1 cellular context compared by ENCODE assay signal in the genomic region with DNA sequence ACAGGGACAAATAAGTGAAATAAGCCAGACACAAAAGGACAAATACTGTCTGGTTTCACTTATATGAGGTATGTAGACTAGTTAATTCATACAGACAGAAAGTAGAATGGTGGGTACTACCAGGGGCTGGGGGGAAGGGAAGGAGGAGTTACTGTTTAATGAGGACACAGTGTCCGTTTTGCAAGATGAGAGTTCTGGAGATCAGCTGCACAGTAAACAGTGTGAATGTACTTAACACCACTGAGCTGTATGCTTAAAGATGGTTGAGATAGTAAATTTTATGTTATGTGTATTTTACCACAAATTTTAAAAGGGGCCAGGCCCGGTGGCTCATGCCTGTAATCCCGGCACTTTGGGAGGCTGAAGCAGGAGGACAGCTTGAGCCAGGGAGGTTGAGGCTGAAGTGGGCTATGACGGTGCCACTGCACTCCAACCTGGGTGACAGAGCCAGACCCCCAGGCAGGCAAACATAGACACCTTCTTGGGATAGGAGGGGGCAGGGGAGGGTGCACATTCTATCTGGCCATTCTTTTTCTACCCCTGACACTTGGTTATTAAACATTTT.
TF ChIP-seq lines count a peak whose summit lies in the region.

No MANE protein-coding gene starts in this region.

TF ChIP-seq in HepG2, 621 proteins besides CTCF, POLR2A, EP300 and RAD21 (continues in another document):
- TF ChIP-seq MED13 (CRISPR knock-in tag; IDR thresholded peaks at IDR 0.05) (no peak), ZNF263 (CRISPR knock-in tag; IDR thresholded peaks at IDR 0.05) (peak; percentile 79), FOXP1 (IDR thresholded peaks at IDR 0.05) (no peak), FOXP1 (CRISPR knock-in tag; IDR thresholded peaks at IDR 0.05) (peak; percentile 44; the same call in 1 of the 2 replicates), MIER3 (CRISPR knock-in tag; IDR thresholded peaks at IDR 0.05; ENCODE audit: borderline replicate concordance) (no peak), NONO (IDR thresholded peaks at IDR 0.05) (no peak), NONO (CRISPR knock-in tag; conservative IDR thresholded peaks at IDR 0.05) (peak; percentile 29; the same call in 1 of the 2 replicates), CREM (IDR thresholded peaks at IDR 0.05) (0 out of 2 replicates have a peak, but pooled peaks have one; percentile 20), CREM (CRISPR knock-in tag; IDR thresholded peaks at IDR 0.05) (no peak), SALL1 (CRISPR knock-in tag; IDR thresholded peaks at IDR 0.05) (peak; percentile 50), TBX2 (CRISPR knock-in tag; IDR thresholded peaks at IDR 0.05; ENCODE audit: borderline replicate concordance) (peak; percentile 63; the same call in 1 of the 2 replicates), CHCHD3 (CRISPR knock-in tag; IDR thresholded peaks at IDR 0.05) (no peak), SOX13 (IDR thresholded peaks at IDR 0.05) (no peak), SOX13 (CRISPR knock-in tag; conservative IDR thresholded peaks at IDR 0.05 in 1 of 2, IDR thresholded peaks at IDR 0.05 in 1 of 2) (peak in 1 of 2 experiments; percentile 11; a peak in 1 of 4 replicates), GATAD2A (CRISPR knock-in tag; IDR thresholded peaks at IDR 0.05) (0 out of 2 replicates have a peak, but pooled peaks have one; percentile 18), MAF1 (CRISPR knock-in tag; IDR thresholded peaks at IDR 0.05; ENCODE audit: borderline replicate concordance) (no peak), MED1 (CRISPR knock-in tag; IDR thresholded peaks at IDR 0.05) (0 out of 2 replicates have a peak, but pooled peaks have one; percentile 25), ZMYM3 (CRISPR knock-in tag; IDR thresholded peaks at IDR 0.05) (0 out of 2 replicates have a peak, but pooled peaks have one; percentile 54), ZBTB7B (CRISPR knock-in tag; IDR thresholded peaks at IDR 0.05) (0 out of 2 replicates have a peak, but pooled peaks have one; percentile 25), GATA4 (IDR thresholded peaks at IDR 0.05; ENCODE audit: borderline replicate concordance, low read depth) (peak; percentile 36; the same call in 1 of the 2 replicates), SAP130 (CRISPR knock-in tag; IDR thresholded peaks at IDR 0.05; ENCODE audit: low read depth) (0 out of 2 replicates have a peak, but pooled peaks have one; percentile 11), PRMT3 (CRISPR knock-in tag; IDR thresholded peaks at IDR 0.05; ENCODE audit: borderline replicate concordance, low read depth) (no peak), NR2C2 (CRISPR knock-in tag; IDR thresholded peaks at IDR 0.05; ENCODE audit: borderline replicate concordance) (no peak), NFE2L1 (CRISPR knock-in tag; IDR thresholded peaks at IDR 0.05; ENCODE audit: borderline replicate concordance) (no peak), ZNF777 (CRISPR knock-in tag; IDR thresholded peaks at IDR 0.05) (no peak), TCF7 (IDR thresholded peaks at IDR 0.05; ENCODE audit: low read depth) (0 out of 2 replicates have a peak, but pooled peaks have one; percentile 16), NR2F6 (IDR thresholded peaks at IDR 0.05) (0 out of 2 replicates have a peak, but pooled peaks have one; percentile 16), NR2F6 (CRISPR knock-in tag; IDR thresholded peaks at IDR 0.05) (no peak), TBX3 (IDR thresholded peaks at IDR 0.05; ENCODE audit: borderline replicate concordance) (peak; percentile 86; the same call in 1 of the 2 replicates), THYN1 (CRISPR knock-in tag; IDR thresholded peaks at IDR 0.05; ENCODE audit: borderline replicate concordance, low read depth) (no peak), ZFY (CRISPR knock-in tag; IDR thresholded peaks at IDR 0.05) (0 out of 2 replicates have a peak, but pooled peaks have one; percentile 21), RARA (CRISPR knock-in tag; IDR thresholded peaks at IDR 0.05) (peak; percentile 29; the same call in 1 of the 2 replicates), LCORL (IDR thresholded peaks at IDR 0.05) (no peak), LCORL (CRISPR knock-in tag; IDR thresholded peaks at IDR 0.05) (0 out of 2 replicates have a peak, but pooled peaks have one; percentile 17), DPF2 (CRISPR knock-in tag; IDR thresholded peaks at IDR 0.05; ENCODE audit: borderline replicate concordance, low read depth) (peak; percentile 22; the same call in 1 of the 2 replicates), CBX5 (CRISPR knock-in tag; IDR thresholded peaks at IDR 0.05; ENCODE audit: borderline replicate concordance) (no peak), FOXC1 (CRISPR knock-in tag; IDR thresholded peaks at IDR 0.05; ENCODE audit: borderline replicate concordance) (no peak), FOXA1 (IDR thresholded peaks at IDR 0.05) (0 out of 2 replicates have a peak, but pooled peaks have one; percentile 13), FOXA1 (CRISPR knock-in tag; IDR thresholded peaks at IDR 0.05) (peak; percentile 76), HNF4A (CRISPR knock-in tag; IDR thresholded peaks at IDR 0.05) (peak; percentile 39; the same call in 1 of the 2 replicates), ISL2 (CRISPR knock-in tag; IDR thresholded peaks at IDR 0.05) (0 out of 2 replicates have a peak, but pooled peaks have one; percentile 39), MIXL1 (CRISPR knock-in tag; IDR thresholded peaks at IDR 0.05) (peak; percentile 65; the same call in 1 of the 2 replicates)
- TF ChIP-seq, protein P1, sequence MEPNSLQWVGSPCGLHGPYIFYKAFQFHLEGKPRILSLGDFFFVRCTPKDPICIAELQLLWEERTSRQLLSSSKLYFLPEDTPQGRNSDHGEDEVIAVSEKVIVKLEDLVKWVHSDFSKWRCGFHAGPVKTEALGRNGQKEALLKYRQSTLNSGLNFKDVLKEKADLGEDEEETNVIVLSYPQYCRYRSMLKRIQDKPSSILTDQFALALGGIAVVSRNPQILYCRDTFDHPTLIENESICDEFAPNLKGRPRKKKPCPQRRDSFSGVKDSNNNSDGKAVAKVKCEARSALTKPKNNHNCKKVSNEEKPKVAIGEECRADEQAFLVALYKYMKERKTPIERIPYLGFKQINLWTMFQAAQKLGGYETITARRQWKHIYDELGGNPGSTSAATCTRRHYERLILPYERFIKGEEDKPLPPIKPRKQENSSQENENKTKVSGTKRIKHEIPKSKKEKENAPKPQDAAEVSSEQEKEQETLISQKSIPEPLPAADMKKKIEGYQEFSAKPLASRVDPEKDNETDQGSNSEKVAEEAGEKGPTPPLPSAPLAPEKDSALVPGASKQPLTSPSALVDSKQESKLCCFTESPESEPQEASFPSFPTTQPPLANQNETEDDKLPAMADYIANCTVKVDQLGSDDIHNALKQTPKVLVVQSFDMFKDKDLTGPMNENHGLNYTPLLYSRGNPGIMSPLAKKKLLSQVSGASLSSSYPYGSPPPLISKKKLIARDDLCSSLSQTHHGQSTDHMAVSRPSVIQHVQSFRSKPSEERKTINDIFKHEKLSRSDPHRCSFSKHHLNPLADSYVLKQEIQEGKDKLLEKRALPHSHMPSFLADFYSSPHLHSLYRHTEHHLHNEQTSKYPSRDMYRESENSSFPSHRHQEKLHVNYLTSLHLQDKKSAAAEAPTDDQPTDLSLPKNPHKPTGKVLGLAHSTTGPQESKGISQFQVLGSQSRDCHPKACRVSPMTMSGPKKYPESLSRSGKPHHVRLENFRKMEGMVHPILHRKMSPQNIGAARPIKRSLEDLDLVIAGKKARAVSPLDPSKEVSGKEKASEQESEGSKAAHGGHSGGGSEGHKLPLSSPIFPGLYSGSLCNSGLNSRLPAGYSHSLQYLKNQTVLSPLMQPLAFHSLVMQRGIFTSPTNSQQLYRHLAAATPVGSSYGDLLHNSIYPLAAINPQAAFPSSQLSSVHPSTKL (CRISPR knock-in tag; IDR thresholded peaks at IDR 0.05) = peak; percentile 25; the same call in 1 of the 2 replicates
- TF ChIP-seq, protein P2, sequence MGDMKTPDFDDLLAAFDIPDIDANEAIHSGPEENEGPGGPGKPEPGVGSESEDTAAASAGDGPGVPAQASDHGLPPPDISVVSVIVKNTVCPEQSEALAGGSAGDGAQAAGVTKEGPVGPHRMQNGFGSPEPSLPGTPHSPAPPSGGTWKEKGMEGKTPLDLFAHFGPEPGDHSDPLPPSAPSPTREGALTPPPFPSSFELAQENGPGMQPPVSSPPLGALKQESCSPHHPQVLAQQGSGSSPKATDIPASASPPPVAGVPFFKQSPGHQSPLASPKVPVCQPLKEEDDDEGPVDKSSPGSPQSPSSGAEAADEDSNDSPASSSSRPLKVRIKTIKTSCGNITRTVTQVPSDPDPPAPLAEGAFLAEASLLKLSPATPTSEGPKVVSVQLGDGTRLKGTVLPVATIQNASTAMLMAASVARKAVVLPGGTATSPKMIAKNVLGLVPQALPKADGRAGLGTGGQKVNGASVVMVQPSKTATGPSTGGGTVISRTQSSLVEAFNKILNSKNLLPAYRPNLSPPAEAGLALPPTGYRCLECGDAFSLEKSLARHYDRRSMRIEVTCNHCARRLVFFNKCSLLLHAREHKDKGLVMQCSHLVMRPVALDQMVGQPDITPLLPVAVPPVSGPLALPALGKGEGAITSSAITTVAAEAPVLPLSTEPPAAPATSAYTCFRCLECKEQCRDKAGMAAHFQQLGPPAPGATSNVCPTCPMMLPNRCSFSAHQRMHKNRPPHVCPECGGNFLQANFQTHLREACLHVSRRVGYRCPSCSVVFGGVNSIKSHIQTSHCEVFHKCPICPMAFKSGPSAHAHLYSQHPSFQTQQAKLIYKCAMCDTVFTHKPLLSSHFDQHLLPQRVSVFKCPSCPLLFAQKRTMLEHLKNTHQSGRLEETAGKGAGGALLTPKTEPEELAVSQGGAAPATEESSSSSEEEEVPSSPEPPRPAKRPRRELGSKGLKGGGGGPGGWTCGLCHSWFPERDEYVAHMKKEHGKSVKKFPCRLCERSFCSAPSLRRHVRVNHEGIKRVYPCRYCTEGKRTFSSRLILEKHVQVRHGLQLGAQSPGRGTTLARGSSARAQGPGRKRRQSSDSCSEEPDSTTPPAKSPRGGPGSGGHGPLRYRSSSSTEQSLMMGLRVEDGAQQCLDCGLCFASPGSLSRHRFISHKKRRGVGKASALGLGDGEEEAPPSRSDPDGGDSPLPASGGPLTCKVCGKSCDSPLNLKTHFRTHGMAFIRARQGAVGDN (CRISPR knock-in tag; IDR thresholded peaks at IDR 0.05) = peak; percentile 24
- TF ChIP-seq, protein P3, sequence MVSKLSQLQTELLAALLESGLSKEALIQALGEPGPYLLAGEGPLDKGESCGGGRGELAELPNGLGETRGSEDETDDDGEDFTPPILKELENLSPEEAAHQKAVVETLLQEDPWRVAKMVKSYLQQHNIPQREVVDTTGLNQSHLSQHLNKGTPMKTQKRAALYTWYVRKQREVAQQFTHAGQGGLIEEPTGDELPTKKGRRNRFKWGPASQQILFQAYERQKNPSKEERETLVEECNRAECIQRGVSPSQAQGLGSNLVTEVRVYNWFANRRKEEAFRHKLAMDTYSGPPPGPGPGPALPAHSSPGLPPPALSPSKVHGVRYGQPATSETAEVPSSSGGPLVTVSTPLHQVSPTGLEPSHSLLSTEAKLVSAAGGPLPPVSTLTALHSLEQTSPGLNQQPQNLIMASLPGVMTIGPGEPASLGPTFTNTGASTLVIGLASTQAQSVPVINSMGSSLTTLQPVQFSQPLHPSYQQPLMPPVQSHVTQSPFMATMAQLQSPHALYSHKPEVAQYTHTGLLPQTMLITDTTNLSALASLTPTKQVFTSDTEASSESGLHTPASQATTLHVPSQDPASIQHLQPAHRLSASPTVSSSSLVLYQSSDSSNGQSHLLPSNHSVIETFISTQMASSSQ (IDR thresholded peaks at IDR 0.05; ENCODE audit: low read depth) = peak; percentile 20; the same call in 1 of the 2 replicates
- TF ChIP-seq, protein P3 (CRISPR knock-in tag; IDR thresholded peaks at IDR 0.05; ENCODE audit: borderline replicate concordance) = no peak; the same call in 1 of the 2 replicates
- TF ChIP-seq, protein P4, sequence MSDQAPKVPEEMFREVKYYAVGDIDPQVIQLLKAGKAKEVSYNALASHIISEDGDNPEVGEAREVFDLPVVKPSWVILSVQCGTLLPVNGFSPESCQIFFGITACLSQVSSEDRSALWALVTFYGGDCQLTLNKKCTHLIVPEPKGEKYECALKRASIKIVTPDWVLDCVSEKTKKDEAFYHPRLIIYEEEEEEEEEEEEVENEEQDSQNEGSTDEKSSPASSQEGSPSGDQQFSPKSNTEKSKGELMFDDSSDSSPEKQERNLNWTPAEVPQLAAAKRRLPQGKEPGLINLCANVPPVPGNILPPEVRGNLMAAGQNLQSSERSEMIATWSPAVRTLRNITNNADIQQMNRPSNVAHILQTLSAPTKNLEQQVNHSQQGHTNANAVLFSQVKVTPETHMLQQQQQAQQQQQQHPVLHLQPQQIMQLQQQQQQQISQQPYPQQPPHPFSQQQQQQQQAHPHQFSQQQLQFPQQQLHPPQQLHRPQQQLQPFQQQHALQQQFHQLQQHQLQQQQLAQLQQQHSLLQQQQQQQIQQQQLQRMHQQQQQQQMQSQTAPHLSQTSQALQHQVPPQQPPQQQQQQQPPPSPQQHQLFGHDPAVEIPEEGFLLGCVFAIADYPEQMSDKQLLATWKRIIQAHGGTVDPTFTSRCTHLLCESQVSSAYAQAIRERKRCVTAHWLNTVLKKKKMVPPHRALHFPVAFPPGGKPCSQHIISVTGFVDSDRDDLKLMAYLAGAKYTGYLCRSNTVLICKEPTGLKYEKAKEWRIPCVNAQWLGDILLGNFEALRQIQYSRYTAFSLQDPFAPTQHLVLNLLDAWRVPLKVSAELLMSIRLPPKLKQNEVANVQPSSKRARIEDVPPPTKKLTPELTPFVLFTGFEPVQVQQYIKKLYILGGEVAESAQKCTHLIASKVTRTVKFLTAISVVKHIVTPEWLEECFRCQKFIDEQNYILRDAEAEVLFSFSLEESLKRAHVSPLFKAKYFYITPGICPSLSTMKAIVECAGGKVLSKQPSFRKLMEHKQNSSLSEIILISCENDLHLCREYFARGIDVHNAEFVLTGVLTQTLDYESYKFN (CRISPR knock-in tag; conservative IDR thresholded peaks at IDR 0.05) = peak; percentile 76
- TF ChIP-seq, protein P5, sequence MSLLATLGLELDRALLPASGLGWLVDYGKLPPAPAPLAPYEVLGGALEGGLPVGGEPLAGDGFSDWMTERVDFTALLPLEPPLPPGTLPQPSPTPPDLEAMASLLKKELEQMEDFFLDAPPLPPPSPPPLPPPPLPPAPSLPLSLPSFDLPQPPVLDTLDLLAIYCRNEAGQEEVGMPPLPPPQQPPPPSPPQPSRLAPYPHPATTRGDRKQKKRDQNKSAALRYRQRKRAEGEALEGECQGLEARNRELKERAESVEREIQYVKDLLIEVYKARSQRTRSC (CRISPR knock-in tag; IDR thresholded peaks at IDR 0.05; ENCODE audit: low read depth) = no peak
